ENCODE assay signal across 27 cellular contexts in the genomic region with DNA sequence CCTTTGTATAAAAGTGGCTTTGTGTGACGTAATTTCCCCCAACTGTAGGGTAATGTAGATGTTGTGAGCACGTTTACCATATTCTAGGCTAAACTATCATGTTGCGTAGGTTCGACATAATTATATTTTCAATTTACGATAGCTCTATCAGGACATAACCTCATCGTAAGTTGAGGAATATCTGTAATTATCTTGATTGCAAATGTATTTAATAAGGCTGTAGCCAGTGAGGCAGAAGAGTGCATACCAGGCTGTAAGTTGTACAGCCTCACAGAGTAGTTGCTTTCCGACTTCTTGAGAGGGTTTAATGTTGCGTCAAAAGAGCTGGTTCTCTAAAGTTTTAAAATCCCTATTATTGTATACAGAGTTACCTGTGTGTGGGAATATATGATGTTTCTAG.
"Had no signal": no experiment of that assay in that cellular context is flagged by ENCODE, and none has a peak within 500 bp of the region (broad histone marks: within the 10 kb centered on the region; RNA-seq: fewer than 3 reads in every experiment).

No MANE protein-coding gene starts in this region.

- H3K27ac ChIP-seq: stomach, suprapubic skin, testis, thoracic aorta, thyroid gland, tibial artery, tibial nerve, transverse colon, upper lobe of left lung, upper lobe of right lung, uterus, vagina had no signal

- H3K27me3 ChIP-seq: stomach, suprapubic skin, testis, thyroid gland, tibial artery, tibial nerve, transverse colon, upper lobe of left lung, upper lobe of right lung, uterus, vagina had no signal

- H3K4me1 ChIP-seq: stomach, suprapubic skin, testis, thyroid gland, tibial artery, tibial nerve, transverse colon, upper lobe of left lung, upper lobe of right lung, uterus, vagina had no signal

- H3K36me3 ChIP-seq: stomach, suprapubic skin, thoracic aorta, thyroid gland, tibial artery, tibial nerve, transverse colon, upper lobe of left lung, upper lobe of right lung, uterus, vagina had no signal

- H3K4me3 ChIP-seq: stomach, suprapubic skin, testis, thoracic aorta, thyroid gland, tibial artery, tibial nerve, transverse colon, upper lobe of left lung, upper lobe of right lung, uterus, vagina had no signal

- H3K9me3 ChIP-seq: stomach, suprapubic skin, testis, thoracic aorta, thyroid gland, tibial artery, tibial nerve, transverse colon, upper lobe of left lung, upper lobe of right lung, uterus, vagina had no signal

- ATAC-seq: stimulated activated effector memory CD8-positive, alpha-beta T cell treated with anti-CD3 and anti-CD28 coated beads, Interleukin-12 subunit alpha, Interleukin-12 subunit beta, amount 100 ng/mL, for 72 hours; stimulated activated memory B cell treated with anti-CD40 and anti-IgM and Interleukin-4, amounts not matched to agents 10 μg/mL and 1 μg/mL and 100 μg/mL, for 72 hours; stimulated activated naive B cell treated with anti-CD40 and anti-IgM and Interleukin-4, amounts not matched to agents 10 μg/mL and 1 μg/mL and 100 μg/mL, for 72 hours; stimulated activated naive CD8-positive, alpha-beta T cell treated with anti-CD3 and anti-CD28 coated beads, Interleukin-15, amount 100 ng/mL, for 72 hours; stimulated activated naive CD8-positive, alpha-beta T cell treated with anti-CD3 and anti-CD28 coated beads, Interleukin-15, Interleukin-2, amounts not matched to agents 100 U/mL and 50 U/mL, for 24 hours; upper lobe of right lung had no signal

- DNase-seq: stimulated activated CD4-positive, alpha-beta T cell treated with anti-CD3 and anti-CD28 coated beads, Interleukin-2, amount 100 ng/mL, for 48 hours; stimulated activated CD4-positive, alpha-beta T cell treated with anti-CD3 and anti-CD28 coated beads, Interleukin-4, amount 100 ng/mL, for 1 hour; stimulated activated CD4-positive, alpha-beta T cell treated with anti-CD3 and anti-CD28 coated beads, Interleukin-4, amount 100 ng/mL, for 24 hours; stimulated activated CD4-positive, alpha-beta T cell treated with anti-CD3 and anti-CD28 coated beads, Interleukin-4, amount 100 ng/mL, for 4 hours; stimulated activated CD8-positive, alpha-beta memory T cell treated with anti-CD3 and anti-CD28 coated beads, Interleukin-4, amount 100 ng/mL, for 48 hours; stimulated activated naive B cell treated with anti-CD40 and anti-IgM and Interleukin-4, amounts not matched to agents 10 μg/mL and 1 μg/mL and 100 μg/mL, for 72 hours; stimulated activated naive CD4-positive, alpha-beta T cell; stimulated activated naive CD4-positive, alpha-beta T cell treated with Interleukin-2 at 50 U/mL for 16 hours; stimulated activated naive CD8-positive, alpha-beta T cell treated with anti-CD3 and anti-CD28 coated beads, Interleukin-15, amount 100 ng/mL, for 72 hours; stimulated activated naive CD8-positive, alpha-beta T cell treated with anti-CD3 and anti-CD28 coated beads, Interleukin-15, Interleukin-2, amounts not matched to agents 100 U/mL and 50 U/mL, for 24 hours; stomach; substantia nigra; testis; thyroid gland; tibial artery; transverse colon; trophoblast cell; upper lobe of left lung; upper lobe of right lung; uterus had no signal

- FAIRE-seq: urothelium cell line had no signal
